In genomic region chr1:6148497-6149241, GRCh38 we compare ENCODE assay signal across 8 cellular contexts. TPM values are rescaled to one million over a fixed set of nuclear protein-coding genes. Genes with fewer than 3 reads are reported as not detected.
A peak's percentile ranks its signal among the peaks of the same experiment; 100 is the strongest.
DNase-seq lines count a peak whose midpoint lies in the region; TF ChIP-seq lines count a peak whose summit lies in the region.

No MANE protein-coding gene starts in this region.

- DNase-seq in Ammon's horn (ENCODE audit: low spot score) (peak; percentile 45), LNCaP clone FGC (ENCODE audit: low read depth) (peak; percentile 13), ecto neural progenitor cell (ENCODE audit: low spot score) (peak; percentile 93), suprapubic skin (ENCODE audit: low spot score in 2 of 2) (no peak), HFFc6 (no peak), NCI-H1930 (lab: John Stamatoyannopoulos, UW) (no peak)
- peak; percentile 69 for DNase-seq in activated CD4-positive, alpha-beta memory T cell treated with anti-CD3 and anti-CD28 coated beads, Interleukin-2, amount 10 ng/mL, durations not matched to agents 7 days and 5 days

- no peak overlapping the region for H2AFZ ChIP-seq in neural cell (ENCODE audit: low read depth, low read length)

- POLR2A ChIA-PET in activated CD4-positive, alpha-beta memory T cell treated with anti-CD3 and anti-CD28 coated beads, Interleukin-2, amount 10 ng/mL, durations not matched to agents 7 days and 5 days (lab: Charles Lee), result no interaction called here

- H4K20me1 ChIP-seq in neural cell (ENCODE audit: insufficient read depth), result no peaks in the 10 kb centered on the region

- H3K79me2 ChIP-seq in neural cell (replicated peaks; ENCODE audit: insufficient read depth, low read length), result no peaks in the 10 kb centered on the region

- TF ChIP-seq EP300 in neural cell (conservative IDR thresholded peaks at IDR 0.05; ENCODE audit: poor library complexity, severe bottlenecking), result no peak
- TF ChIP-seq EP300 in suprapubic skin (IDR thresholded peaks at IDR 0.05), result no peak

- CTCF ChIA-PET in activated CD4-positive, alpha-beta memory T cell treated with anti-CD3 and anti-CD28 coated beads, Interleukin-2, amount 10 ng/mL, durations not matched to agents 7 days and 5 days (lab: Charles Lee), result no interaction called here

- H3K27me3 ChIP-seq in neural cell (ENCODE audit: insufficient read depth, low read depth, low read length), result peaks cover 16% of the 10 kb centered on the region
- peaks cover 51% of the 10 kb centered on the region for H3K27me3 ChIP-seq in suprapubic skin

- no peak overlapping the region for H3K4me2 ChIP-seq in neural cell (ENCODE audit: low read length)

- no peak overlapping the region for H3K9ac ChIP-seq in neural cell (ENCODE audit: low read length)

- H3K36me3 Mint-ChIP-seq in activated CD4-positive, alpha-beta memory T cell treated with anti-CD3 and anti-CD28 coated beads, Interleukin-2, amount 10 ng/mL, durations not matched to agents 7 days and 5 days (ENCODE audit: low read depth), result no peaks in the 10 kb centered on the region
- H3K36me3 Mint-ChIP-seq in HFFc6 (ENCODE audit: low read depth), result no peaks in the 10 kb centered on the region

- H3K9me3 ChIP-seq in neural cell (ENCODE audit: low read length) (no peaks in the 10 kb centered on the region), suprapubic skin (no peaks in the 10 kb centered on the region)

- H3K9me2 ChIP-seq in neural cell (ENCODE audit: insufficient read depth, low read length), result no peaks in the 10 kb centered on the region

- H3K27ac ChIP-seq in neural cell (ENCODE audit: low read length) (no peak overlapping the region), suprapubic skin (no peak overlapping the region)

- TF ChIP-seq CTCF in LNCaP clone FGC (IDR thresholded peaks at IDR 0.05; ENCODE audit: control insufficient read depth, extremely low read depth, insufficient read depth), result no peak
- TF ChIP-seq CTCF in neural cell (IDR thresholded peaks at IDR 0.05; ENCODE audit: poor library complexity, severe bottlenecking), result no peak
- no peak for TF ChIP-seq CTCF in suprapubic skin (IDR thresholded peaks at IDR 0.05)
- TF ChIP-seq CTCF in HFFc6 (IDR thresholded peaks at IDR 0.05), result no peak

- H3K36me3 ChIP-seq in neural cell (ENCODE audit: insufficient read depth, low read length), result no peaks in the 10 kb centered on the region
- H3K36me3 ChIP-seq in suprapubic skin, result no peaks in the 10 kb centered on the region

- H3K27me3 Mint-ChIP-seq in activated CD4-positive, alpha-beta memory T cell treated with anti-CD3 and anti-CD28 coated beads, Interleukin-2, amount 10 ng/mL, durations not matched to agents 7 days and 5 days, result peaks cover 3% of the 10 kb centered on the region
- H3K27me3 Mint-ChIP-seq in HFFc6 (ENCODE audit: insufficient read depth), result peaks cover 33% of the 10 kb centered on the region

- WGBS in suprapubic skin, result 9% methylated on average over 29 of the region's 53 CpGs

- H3K4me3 ChIP-seq in LNCaP clone FGC (ENCODE audit: low read depth, low read length), result peak overlapping the region; percentile 33
- H3K4me3 ChIP-seq in neural cell (ENCODE audit: low read length), result peak overlapping the region; percentile 50
- H3K4me3 ChIP-seq in suprapubic skin, result peak overlapping the region; percentile 5

- H3F3A ChIP-seq in neural cell (ENCODE audit: insufficient read depth, low read length, poor library complexity, severe bottlenecking), result no peaks in the 10 kb centered on the region

- H3K27ac Mint-ChIP-seq in activated CD4-positive, alpha-beta memory T cell treated with anti-CD3 and anti-CD28 coated beads, Interleukin-2, amount 10 ng/mL, durations not matched to agents 7 days and 5 days, result no peak overlapping the region
- no peak overlapping the region for H3K27ac Mint-ChIP-seq in HFFc6

- H3K4me3 Mint-ChIP-seq in activated CD4-positive, alpha-beta memory T cell treated with anti-CD3 and anti-CD28 coated beads, Interleukin-2, amount 10 ng/mL, durations not matched to agents 7 days and 5 days, result no peak overlapping the region
- H3K4me3 Mint-ChIP-seq in HFFc6, result no peak overlapping the region

- peaks cover 9% of the 10 kb centered on the region for H3K4me1 ChIP-seq in suprapubic skin

- H3K9me3 Mint-ChIP-seq in activated CD4-positive, alpha-beta memory T cell treated with anti-CD3 and anti-CD28 coated beads, Interleukin-2, amount 10 ng/mL, durations not matched to agents 7 days and 5 days, result no peaks in the 10 kb centered on the region
- no peaks in the 10 kb centered on the region for H3K9me3 Mint-ChIP-seq in HFFc6

- TF ChIP-seq RAD21 in neural cell (conservative IDR thresholded peaks at IDR 0.05), result no peak

- H3K4me1 Mint-ChIP-seq in activated CD4-positive, alpha-beta memory T cell treated with anti-CD3 and anti-CD28 coated beads, Interleukin-2, amount 10 ng/mL, durations not matched to agents 7 days and 5 days, result peaks cover 3% of the 10 kb centered on the region
- no peaks in the 10 kb centered on the region for H3K4me1 Mint-ChIP-seq in HFFc6 (ENCODE audit: low read depth)

- no peak for TF ChIP-seq POLR2A in suprapubic skin (IDR thresholded peaks at IDR 0.05)

TF ChIP-seq in neural cell, 6 proteins besides CTCF, POLR2A, EP300 and RAD21:
- no peak for TF ChIP-seq SMC3 (conservative IDR thresholded peaks at IDR 0.05; ENCODE audit: poor library complexity)
- peak; percentile 37 for TF ChIP-seq MXI1 (conservative IDR thresholded peaks at IDR 0.05; ENCODE audit: poor library complexity, severe bottlenecking)
- no peak for TF ChIP-seq EZH2 (IDR thresholded peaks at IDR 0.05; ENCODE audit: borderline replicate concordance, insufficient read depth, low read length, poor library complexity, severe bottlenecking)
- TF ChIP-seq POLR2AphosphoS5 (IDR thresholded peaks at IDR 0.05), result no peak
- no peak for TF ChIP-seq REST (IDR thresholded peaks at IDR 0.05; ENCODE audit: borderline replicate concordance)
- no peak for TF ChIP-seq TAF1 (IDR thresholded peaks at IDR 0.05; ENCODE audit: low read depth)

RNA-seq across cellular contexts. Expression of gene CHD5, which starts 31.5 kb away (rescaled TPM):
- under 1 TPM; 0.10 to 0.18 TPM for total RNA-seq in activated CD4-positive, alpha-beta memory T cell treated with anti-CD3 and anti-CD28 coated beads, Interleukin-2, amount 10 ng/mL, durations not matched to agents 7 days and 5 days
- polyA plus RNA-seq in neural cell, result 22.0 and 33.7 TPM in 2 replicates
- polyA minus RNA-seq in neural cell, result 31.7 and 33.1 TPM in 2 replicates
- total RNA-seq in suprapubic skin, result under 1 TPM in 3 of 4 donors, not detected in 1; 0.04 to 0.36 (median 0.13) TPM
- under 1 TPM in 4 of 6 experiments, not detected in 2; 0.05 to 0.36 (median 0.16) TPM for total RNA-seq in HFFc6 (2021; fragmentation: NEBNext Ultra II Directional; extraction: Animal tissue kit (Norgen Biotek cat#: 25700))

RNA-seq across cellular contexts. Expression of gene RPL22, which starts 50.7 kb away (rescaled TPM):
- 100 to 1,000 TPM; 258 to 298 TPM for total RNA-seq in activated CD4-positive, alpha-beta memory T cell treated with anti-CD3 and anti-CD28 coated beads, Interleukin-2, amount 10 ng/mL, durations not matched to agents 7 days and 5 days
- polyA plus RNA-seq in neural cell, result 275 and 294 TPM in 2 replicates
- polyA minus RNA-seq in neural cell, result 180 and 190 TPM in 2 replicates
- total RNA-seq in suprapubic skin, result 100 to 1,000 TPM; 152 to 206 (median 171) TPM
- total RNA-seq in HFFc6 (2021; fragmentation: NEBNext Ultra II Directional; extraction: Animal tissue kit (Norgen Biotek cat#: 25700)), result 100 to 1,000 TPM; 233 to 341 (median 324) TPM

RNA-seq across cellular contexts. Expression of gene RNF207, which starts 57.2 kb away (rescaled TPM):
- total RNA-seq in activated CD4-positive, alpha-beta memory T cell treated with anti-CD3 and anti-CD28 coated beads, Interleukin-2, amount 10 ng/mL, durations not matched to agents 7 days and 5 days, result 10 to 100 TPM; 12.4 to 16.4 TPM
- polyA plus RNA-seq in neural cell, result 1.7 and 3.5 TPM in 2 replicates
- polyA minus RNA-seq in neural cell, result 1.9 TPM in 2 replicates
- total RNA-seq in suprapubic skin, result 1 to 10 TPM; 4.6 to 9.8 (median 9.5) TPM
- 1 to 10 TPM; 2.0 to 5.2 (median 2.9) TPM for total RNA-seq in HFFc6 (2021; fragmentation: NEBNext Ultra II Directional; extraction: Animal tissue kit (Norgen Biotek cat#: 25700))

Comparison
In these comparisons a context has a peak if more than half of its experiments do, and no peak if none do; other contexts are left out.
1. DNase-seq: peak in Ammon's horn (single experiment), LNCaP clone FGC (single experiment), activated CD4-positive, alpha-beta memory T cell treated with anti-CD3 and anti-CD28 coated beads, Interleukin-2, amount 10 ng/mL, durations not matched to agents 7 days and 5 days (single experiment) and ecto neural progenitor cell (single experiment); none in suprapubic skin (0 of 2), HFFc6 (single experiment) and NCI-H1930 (0 of 2).
2. Peak in every context shown above with its lines, with median percentiles within 50 percentile points of each other: H3K4me3 ChIP-seq.